In genomic region chr3:39021465-39022274, GRCh38 we compare ENCODE assay signal across 13 cellular contexts. TPM values are rescaled to one million over a fixed set of nuclear protein-coding genes. Genes with fewer than 3 reads are reported as not detected.
"Had no signal": no experiment of that assay in that cellular context is flagged by ENCODE, and none has a peak within 500 bp of the region (broad histone marks: within the 10 kb centered on the region; RNA-seq: fewer than 3 reads in every experiment).

No MANE protein-coding gene starts in this region.

- H3K9me3 ChIP-seq: adrenal gland, gastroesophageal sphincter, neutrophil, thoracic aorta had no signal

- H3K4me3 Mint-ChIP-seq: activated naive CD4-positive, alpha-beta T cell treated with anti-CD3 and anti-CD28 coated beads, Interleukin-2, amount 10 ng/mL, durations not matched to agents 7 days and 5 days; activated T-helper 17 cell treated with anti-CD3 and anti-CD28 coated beads, Interleukin-2, amount 50 U/mL, for 72 hours; natural killer cell; stimulated activated effector memory CD8-positive, alpha-beta T cell treated with anti-CD3 and anti-CD28 coated beads, Interleukin-12 subunit alpha, Interleukin-12 subunit beta, amount 100 ng/mL, for 72 hours had no signal

- H3K27ac ChIP-seq: adrenal gland, cardiac muscle cell, gastroesophageal sphincter, neutrophil, parathyroid adenoma, thoracic aorta had no signal

- H3K36me3 ChIP-seq: adrenal gland, cardiac muscle cell, gastroesophageal sphincter, neutrophil, thoracic aorta had no signal

- H3K9me3 Mint-ChIP-seq: activated naive CD4-positive, alpha-beta T cell treated with anti-CD3 and anti-CD28 coated beads, Interleukin-2, amount 10 ng/mL, durations not matched to agents 7 days and 5 days; activated T-helper 17 cell treated with anti-CD3 and anti-CD28 coated beads, Interleukin-2, amount 50 U/mL, for 72 hours; natural killer cell; stimulated activated effector memory CD8-positive, alpha-beta T cell treated with anti-CD3 and anti-CD28 coated beads, Interleukin-12 subunit alpha, Interleukin-12 subunit beta, amount 100 ng/mL, for 72 hours had no signal

- ATAC-seq: gastroesophageal sphincter; stimulated activated effector memory CD8-positive, alpha-beta T cell treated with anti-CD3 and anti-CD28 coated beads, Interleukin-12 subunit alpha, Interleukin-12 subunit beta, amount 100 ng/mL, for 72 hours had no signal

- H3K4me3 ChIP-seq: adrenal gland, cardiac muscle cell, gastroesophageal sphincter, thoracic aorta had no signal

- H3K27ac Mint-ChIP-seq: activated naive CD4-positive, alpha-beta T cell treated with anti-CD3 and anti-CD28 coated beads, Interleukin-2, amount 10 ng/mL, durations not matched to agents 7 days and 5 days; activated T-helper 17 cell treated with anti-CD3 and anti-CD28 coated beads, Interleukin-2, amount 50 U/mL, for 72 hours; natural killer cell; stimulated activated effector memory CD8-positive, alpha-beta T cell treated with anti-CD3 and anti-CD28 coated beads, Interleukin-12 subunit alpha, Interleukin-12 subunit beta, amount 100 ng/mL, for 72 hours had no signal

- H3K4me1 Mint-ChIP-seq: activated naive CD4-positive, alpha-beta T cell treated with anti-CD3 and anti-CD28 coated beads, Interleukin-2, amount 10 ng/mL, durations not matched to agents 7 days and 5 days; activated T-helper 17 cell treated with anti-CD3 and anti-CD28 coated beads, Interleukin-2, amount 50 U/mL, for 72 hours; stimulated activated effector memory CD8-positive, alpha-beta T cell treated with anti-CD3 and anti-CD28 coated beads, Interleukin-12 subunit alpha, Interleukin-12 subunit beta, amount 100 ng/mL, for 72 hours had no signal

- H3K4me1 ChIP-seq: gastroesophageal sphincter, parathyroid adenoma had no signal

- H3K27me3 ChIP-seq: adrenal gland, cardiac muscle cell, gastroesophageal sphincter, neutrophil had no signal

- H3K36me3 Mint-ChIP-seq: activated naive CD4-positive, alpha-beta T cell treated with anti-CD3 and anti-CD28 coated beads, Interleukin-2, amount 10 ng/mL, durations not matched to agents 7 days and 5 days; natural killer cell; stimulated activated effector memory CD8-positive, alpha-beta T cell treated with anti-CD3 and anti-CD28 coated beads, Interleukin-12 subunit alpha, Interleukin-12 subunit beta, amount 100 ng/mL, for 72 hours had no signal

- DNase-seq: activated CD4-positive, CD25-positive, alpha-beta regulatory T cell treated with anti-CD3 and anti-CD28 coated beads, Interleukin-2, amount 50 U/mL, for 72 hours; activated naive CD4-positive, alpha-beta T cell treated with anti-CD3 and anti-CD28 coated beads, Interleukin-2, amount 10 ng/mL, durations not matched to agents 7 days and 5 days; activated T-cell treated with anti-CD3 and anti-CD28 coated beads for 4 hours; adrenal gland; natural killer cell had no signal

RNA-seq across cellular contexts. Expression of gene SCN11A, which starts 30.1 kb away (rescaled TPM):
- total RNA-seq: epithelial cell of proximal tubule had no signal
